ENCODE assay signal across 18 cellular contexts in the genomic region with DNA sequence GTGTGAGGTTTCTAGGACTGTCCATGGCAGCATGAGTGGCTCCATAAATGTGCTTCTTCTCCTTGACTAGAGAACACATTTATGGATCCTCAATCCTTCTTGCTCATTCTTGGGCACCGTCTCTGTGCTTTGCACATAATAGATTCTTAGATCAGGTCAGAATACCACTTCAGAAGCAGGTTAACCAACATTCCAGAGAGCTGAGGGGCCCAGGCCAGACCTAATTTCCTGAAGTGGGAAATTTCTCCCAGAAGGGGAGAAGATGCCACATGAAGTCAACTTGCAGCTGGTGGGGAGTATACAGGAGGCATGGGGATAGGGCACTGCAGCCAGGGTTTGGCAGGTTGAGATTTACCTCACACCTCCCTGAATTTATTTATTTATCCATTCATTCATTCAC. TPM values are rescaled to one million over a fixed set of nuclear protein-coding genes. Genes with fewer than 3 reads are reported as not detected.
A peak's percentile ranks its signal among the peaks of the same experiment; 100 is the strongest.
DNase-seq lines count a peak whose midpoint lies in the region; ATAC-seq and TF ChIP-seq lines count a peak whose summit lies in the region.
"Had no signal": no experiment of that assay in that cellular context is flagged by ENCODE, and none has a peak within 500 bp of the region (broad histone marks: within the 10 kb centered on the region; RNA-seq: fewer than 3 reads in every experiment).

No MANE protein-coding gene starts in this region.

- H3K23ac ChIP-seq in IMR-90 (ENCODE audit: low read depth, low read length): no peak overlapping the region

- H3K18ac ChIP-seq in IMR-90 (ENCODE audit: low read depth, low read length): no peak overlapping the region

- H3K36me3 ChIP-seq in IMR-90 (ENCODE audit: control insufficient read depth, insufficient read depth, low read length) (no peaks in the 10 kb centered on the region), ascending aorta (no peaks in the 10 kb centered on the region), endodermal cell (ENCODE audit: control insufficient read depth, insufficient read depth, low read length) (no peaks in the 10 kb centered on the region), lower lobe of right lung (no peaks in the 10 kb centered on the region)
- H3K36me3 ChIP-seq: SJCRH30 had no signal

- H2AFZ ChIP-seq in IMR-90 (replicated peaks; ENCODE audit: low read length, poor library complexity): no peak overlapping the region
- H2AFZ ChIP-seq: GM23338 had no signal

- POLR2A ChIA-PET in IMR-90 (lab: Charles Lee; ENCODE audit: unreplicated experiment): interaction anchor here (0.6 kb wide), 1 partner anchor 31 kb away, joined by 6 read pairs; no protein-coding TSS in a partner anchor

- H3K79me1 ChIP-seq in IMR-90 (ENCODE audit: low read depth in 1 of 2, low read length in 2 of 2): no peaks in the 10 kb centered on the region

- H3K4me2 ChIP-seq in IMR-90 (ENCODE audit: low read depth, low read length): no peak overlapping the region
- H3K4me2 ChIP-seq: A549, GM23338 had no signal

- WGBS in IMR-90 (ENCODE audit: extremely low coverage in 2 of 2, insufficient read length in 1 of 2), 2 experiments: no CpG with 5 or more reads among the region's 1 CpG
- 100% methylated on average over 1 of the region's 1 CpG for WGBS in endodermal cell (ENCODE audit: insufficient coverage in 1 of 2, insufficient read length in 1 of 2), 2 experiments

- H3K9ac ChIP-seq in IMR-90 (ENCODE audit: low read depth, low read length) (no peak overlapping the region), endodermal cell (ENCODE audit: extremely low read depth, low read length, poor library complexity, severe bottlenecking) (no peak overlapping the region)

- no peak overlapping the region for H2BK120ac ChIP-seq in IMR-90 (ENCODE audit: low read depth, low read length)

- no peak overlapping the region for H4K91ac ChIP-seq in IMR-90 (ENCODE audit: insufficient read depth, low read depth, low read length)

- no peaks in the 10 kb centered on the region; the same call in 1 of the 2 replicates for H3K9me1 ChIP-seq in IMR-90 (ENCODE audit: insufficient read depth, low read length)

- H3K27ac Mint-ChIP-seq in endodermal cell: no peak overlapping the region
- no peak overlapping the region for H3K27ac Mint-ChIP-seq in endothelial cell (ENCODE audit: unreplicated experiment)
- H3K27ac Mint-ChIP-seq in activated CD4-positive, alpha-beta T cell treated with anti-CD3 and anti-CD28 coated beads, Interleukin-2, amount 10 ng/mL, durations not matched to agents 24 days and 14 days: no peak overlapping the region
- H3K27ac Mint-ChIP-seq: CD4-positive, alpha-beta T cell; GM23338 had no signal

- H4K8ac ChIP-seq in IMR-90 (ENCODE audit: low read depth in 2 of 2, low read length in 2 of 2): no peak overlapping the region

- no peak overlapping the region for H2AK9ac ChIP-seq in IMR-90 (replicated peaks; ENCODE audit: low read depth, low read length, poor library complexity)

- no peak overlapping the region; the same call in 1 of the 2 replicates for H3K14ac ChIP-seq in IMR-90 (replicated peaks; ENCODE audit: low read depth, low read length)

- DNase-seq in IMR-90 (no peak), ascending aorta (ENCODE audit: low spot score in 2 of 2) (no peak), endodermal cell (peak; percentile 1), lower lobe of right lung (no peak), endothelial cell (ENCODE audit: low spot score) (no peak)
- no peak for DNase-seq in activated CD4-positive, alpha-beta T cell treated with anti-CD3 and anti-CD28 coated beads, Interleukin-2, amount 10 ng/mL, durations not matched to agents 24 days and 14 days
- DNase-seq: CD4-positive, alpha-beta T cell; KBM-7; MV-4-11; NCI-H187; NCI-H524 treated with DMSO at 0.1 percent for 48 hours; PC-3; SJCRH30 had no signal

- ATAC-seq in IMR-90 (ENCODE audit: low read depth): no peak
- ATAC-seq in lower lobe of right lung: peak; percentile 59 to 76
- ATAC-seq in HG03108 (IDR thresholded peaks at IDR 0.05; ENCODE audit: unreplicated experiment): no peak
- ATAC-seq in GM18520 (IDR thresholded peaks at IDR 0.05; ENCODE audit: unreplicated experiment): no peak
- ATAC-seq: A549, GM12878, GM23338, PC-3 had no signal

- H4K20me1 ChIP-seq in IMR-90 (ENCODE audit: insufficient read depth, low read length): no peaks in the 10 kb centered on the region

- intact Hi-C loops in IMR-90 (cut with micrococcal nuclease) (no loop called here), ascending aorta (cut with DNase I) (loop anchor here (2.0 kb wide), 1 partner anchor 41 kb away; a partner anchor contains a TSS), lower lobe of right lung (cut with DNase I) (no loop called here)
- intact Hi-C loops in activated CD4-positive, alpha-beta T cell treated with anti-CD3 and anti-CD28 coated beads, Interleukin-2, amount 10 ng/mL, durations not matched to agents 24 days and 14 days (cut with micrococcal nuclease): no loop called here

- H3K27ac ChIP-seq in IMR-90 (ENCODE audit: insufficient read depth, low read length) (no peak overlapping the region; the same call in 1 of the 2 replicates), ascending aorta (peak overlapping the region; percentile 71 to 74), endodermal cell (ENCODE audit: low read depth, low read length) (no peak overlapping the region), lower lobe of right lung (peak overlapping the region; percentile 4)
- H3K27ac ChIP-seq: A549, SJCRH30 had no signal

- peaks cover 2% of the 10 kb centered on the region for H3K4me1 Mint-ChIP-seq in endodermal cell
- H3K4me1 Mint-ChIP-seq in endothelial cell (ENCODE audit: unreplicated experiment): no peaks in the 10 kb centered on the region
- H3K4me1 Mint-ChIP-seq in activated CD4-positive, alpha-beta T cell treated with anti-CD3 and anti-CD28 coated beads, Interleukin-2, amount 10 ng/mL, durations not matched to agents 24 days and 14 days: no peaks in the 10 kb centered on the region
- H3K4me1 Mint-ChIP-seq: GM23338 had no signal

- in situ Hi-C loops in IMR-90 (cut with MboI; ENCODE audit: low sequenced_read_pairs): no loop called here

- H3K56ac ChIP-seq in IMR-90 (ENCODE audit: extremely low read depth, insufficient read depth, low read length): no peak overlapping the region

- no peaks in the 10 kb centered on the region for H3K9me3 ChIP-seq in IMR-90 (ENCODE audit: control insufficient read depth, insufficient read depth, low read length)
- H3K9me3 ChIP-seq in ascending aorta: no peaks in the 10 kb centered on the region
- H3K9me3 ChIP-seq in endodermal cell (ENCODE audit: control insufficient read depth, low read length): no peaks in the 10 kb centered on the region
- H3K9me3 ChIP-seq in lower lobe of right lung: no peaks in the 10 kb centered on the region
- H3K9me3 ChIP-seq: A549, SJCRH30 had no signal

- CTCF ChIA-PET in IMR-90 (lab: Yijun Ruan, JAX): no interaction called here

- H3K4me3 ChIP-seq in IMR-90 (ENCODE audit: insufficient read depth, low read depth, low read length) (no peak overlapping the region), ascending aorta (no peak overlapping the region), endodermal cell (ENCODE audit: low read length) (no peak overlapping the region), lower lobe of right lung (no peak overlapping the region)
- H3K4me3 ChIP-seq: A549, GM12878, GM23338, SJCRH30 had no signal

- peak overlapping the region; percentile 55; the same call in 1 of the 3 replicates for H2BK15ac ChIP-seq in IMR-90 (ENCODE audit: low read depth, low read length)

- no peak overlapping the region for H2BK20ac ChIP-seq in IMR-90 (ENCODE audit: low read depth, low read length)

- dilution Hi-C loops in IMR-90 (cut with HindIII; ENCODE audit: low sequenced_read_pairs, unreplicated experiment): no loop called here

- H3K9me3 Mint-ChIP-seq in endodermal cell (no peaks in the 10 kb centered on the region), endothelial cell (ENCODE audit: unreplicated experiment) (no peaks in the 10 kb centered on the region)
- H3K9me3 Mint-ChIP-seq in activated CD4-positive, alpha-beta T cell treated with anti-CD3 and anti-CD28 coated beads, Interleukin-2, amount 10 ng/mL, durations not matched to agents 24 days and 14 days: no peaks in the 10 kb centered on the region
- H3K9me3 Mint-ChIP-seq: CD4-positive, alpha-beta T cell; GM23338 had no signal

- no peak for TF ChIP-seq CTCF in IMR-90 (conservative IDR thresholded peaks at IDR 0.05; ENCODE audit: low read depth, low read length)
- no peak for TF ChIP-seq CTCF in ascending aorta (IDR thresholded peaks at IDR 0.05)
- no peak for TF ChIP-seq CTCF in endodermal cell (conservative IDR thresholded peaks at IDR 0.05)
- no peak for TF ChIP-seq CTCF in lower lobe of right lung (IDR thresholded peaks at IDR 0.05)
- TF ChIP-seq CTCF in endothelial cell (IDR thresholded peaks at IDR 0.05; ENCODE audit: unreplicated experiment): no peak

- no peak for TF ChIP-seq RAD21 in IMR-90 (IDR thresholded peaks at IDR 0.05; ENCODE audit: low read length)

- peak overlapping the region; percentile 7; the same call in 1 of the 2 replicates for H2AK5ac ChIP-seq in IMR-90 (ENCODE audit: low read depth, low read length)

- no peak overlapping the region; the same call in 1 of the 2 replicates for H3K4ac ChIP-seq in IMR-90 (ENCODE audit: low read depth, low read length)

- H3K4me1 ChIP-seq in IMR-90 (ENCODE audit: control insufficient read depth, insufficient read depth, low read length) (peaks cover 7% of the 10 kb centered on the region), ascending aorta (peaks cover 3 to 6% of the 10 kb centered on the region in 2 donors), endodermal cell (ENCODE audit: control insufficient read depth, insufficient read depth, low read length) (no peaks in the 10 kb centered on the region), lower lobe of right lung (peaks cover 16% of the 10 kb centered on the region)
- H3K4me1 ChIP-seq: A549, SJCRH30 had no signal

- H3K4me3 Mint-ChIP-seq in endodermal cell (no peak overlapping the region), endothelial cell (ENCODE audit: unreplicated experiment) (no peak overlapping the region)
- no peak overlapping the region for H3K4me3 Mint-ChIP-seq in activated CD4-positive, alpha-beta T cell treated with anti-CD3 and anti-CD28 coated beads, Interleukin-2, amount 10 ng/mL, durations not matched to agents 24 days and 14 days
- H3K4me3 Mint-ChIP-seq: CD4-positive, alpha-beta T cell; GM23338 had no signal

- H3K36me3 Mint-ChIP-seq in endodermal cell (ENCODE audit: low read depth): no peaks in the 10 kb centered on the region
- no peaks in the 10 kb centered on the region for H3K36me3 Mint-ChIP-seq in endothelial cell (ENCODE audit: low read depth, unreplicated experiment)
- no peaks in the 10 kb centered on the region for H3K36me3 Mint-ChIP-seq in activated CD4-positive, alpha-beta T cell treated with anti-CD3 and anti-CD28 coated beads, Interleukin-2, amount 10 ng/mL, durations not matched to agents 24 days and 14 days (ENCODE audit: low read depth)

- no peak overlapping the region for H4K5ac ChIP-seq in IMR-90 (ENCODE audit: low read depth, low read length)

- no peak overlapping the region for H2BK5ac ChIP-seq in IMR-90 (ENCODE audit: low read depth, low read length, poor library complexity, severe bottlenecking)

- BruUV-seq in IMR-90 (replicated peaks; lab: Mats Ljungman, UMichigan): no TSS peak

- TF ChIP-seq POLR2A in IMR-90 (IDR thresholded peaks at IDR 0.05; ENCODE audit: low read depth, low read length): no peak

- H3K27me3 ChIP-seq in IMR-90 (ENCODE audit: control insufficient read depth, insufficient read depth, low read length) (no peaks in the 10 kb centered on the region; the same call in 1 of the 2 replicates), ascending aorta (no peaks in the 10 kb centered on the region), endodermal cell (ENCODE audit: control insufficient read depth, insufficient read depth, low read length, poor library complexity, severe bottlenecking) (no peaks in the 10 kb centered on the region), lower lobe of right lung (ENCODE audit: low read depth) (no peaks in the 10 kb centered on the region)
- H3K27me3 ChIP-seq: SJCRH30 had no signal

- H3K27me3 Mint-ChIP-seq in endodermal cell (ENCODE audit: insufficient read depth) (no peaks in the 10 kb centered on the region), endothelial cell (ENCODE audit: unreplicated experiment) (peaks cover 1% of the 10 kb centered on the region)
- H3K27me3 Mint-ChIP-seq in activated CD4-positive, alpha-beta T cell treated with anti-CD3 and anti-CD28 coated beads, Interleukin-2, amount 10 ng/mL, durations not matched to agents 24 days and 14 days: no peaks in the 10 kb centered on the region

RNA-seq across cellular contexts. Expression of a gene that starts 24.4 kb away (rescaled TPM):
- total RNA-seq in IMR-90 (2012; rRNA removed) (18.1 and 18.5 TPM in 2 replicates), ascending aorta (12.6 TPM), endodermal cell (1 to 10 TPM in 1 of 2 donors, under 1 TPM in 1; 0.53 to 4.1 TPM), lower lobe of right lung (0.38 TPM), endothelial cell (ENCODE audit: unreplicated experiment) (1.1 TPM)
- 14.1 and 15.4 TPM in 2 replicates for polyA plus RNA-seq in IMR-90 (2012; rRNA removed)
- polyA plus RNA-seq in IMR-90 (2012; cell fraction: cytosol; rRNA removed): 7.3 TPM in 2 replicates
- 2.4 and 9.5 TPM in 2 replicates for polyA plus RNA-seq in IMR-90 (2012; cell fraction: nucleus; rRNA removed; ENCODE audit: low replicate concordance)
- 27.8 TPM for polyA plus RNA-seq in endodermal cell (2013, experiment 1 of 2)
- 23.1 TPM for polyA plus RNA-seq in endodermal cell (2013, experiment 2 of 2)
- total RNA-seq in activated CD4-positive, alpha-beta T cell treated with anti-CD3 and anti-CD28 coated beads, Interleukin-2, amount 10 ng/mL, durations not matched to agents 24 days and 14 days: not detected in 2 replicates
- total RNA-seq: CD4-positive, alpha-beta T cell; SJCRH30 had no signal
- polyA plus RNA-seq: A549 had no signal

RNA-seq across cellular contexts. Expression of a gene that starts 41.7 kb away (rescaled TPM):
- total RNA-seq in IMR-90 (2012; rRNA removed) (3.9 and 4.3 TPM in 2 replicates), ascending aorta (not detected), endodermal cell (10 to 100 TPM in 1 of 2 donors, 1 to 10 TPM in 1; 6.1 to 10.9 TPM), lower lobe of right lung (9.2 TPM), endothelial cell (ENCODE audit: unreplicated experiment) (7.9 TPM)
- polyA plus RNA-seq in IMR-90 (2012; rRNA removed): 4.2 and 6.2 TPM in 2 replicates
- 2.2 and 3.7 TPM in 2 replicates for polyA plus RNA-seq in IMR-90 (2012; cell fraction: cytosol; rRNA removed)
- polyA plus RNA-seq in IMR-90 (2012; cell fraction: nucleus; rRNA removed; ENCODE audit: low replicate concordance): 2.4 and 5.8 TPM in 2 replicates
- polyA plus RNA-seq in endodermal cell (2013, experiment 1 of 2): 14.1 TPM
- polyA plus RNA-seq in endodermal cell (2013, experiment 2 of 2): 12.7 TPM
- total RNA-seq in activated CD4-positive, alpha-beta T cell treated with anti-CD3 and anti-CD28 coated beads, Interleukin-2, amount 10 ng/mL, durations not matched to agents 24 days and 14 days: 4.0 TPM in 2 replicates
- total RNA-seq: PC-3, SJCRH30 had no signal

Comparison
In these comparisons a context has a peak if more than half of its experiments do, and no peak if none do; other contexts are left out.
1. ATAC-seq: peak in lower lobe of right lung (2 of 2); none in IMR-90 (single experiment), HG03108 (single experiment) and GM18520 (single experiment).
2. H3K27ac ChIP-seq: peak in ascending aorta (2 of 2) and lower lobe of right lung (single experiment); none in IMR-90 (single experiment) and endodermal cell (single experiment).